In genomic region chrX:113400193-113400704, GRCh38 we compare ENCODE assay signal across 16 cellular contexts.
DNase-seq lines count a peak whose midpoint lies in the region; ATAC-seq, FAIRE-seq and TF ChIP-seq lines count a peak whose summit lies in the region.
"Had no signal": no experiment of that assay in that cellular context is flagged by ENCODE, and none has a peak within 500 bp of the region (broad histone marks: within the 10 kb centered on the region; RNA-seq: fewer than 3 reads in every experiment).

No MANE protein-coding gene starts in this region.

- TF ChIP-seq RAD21 in Ishikawa (IDR thresholded peaks at IDR 0.05; ENCODE audit: low read depth), result no peak

- H3K9me3 Mint-ChIP-seq in activated CD8-positive, alpha-beta T cell treated with anti-CD3 and anti-CD28 coated beads, Interleukin-2, amount 10 ng/mL, durations not matched to agents 7 days and 5 days (ENCODE audit: insufficient read depth), result no peaks in the 10 kb centered on the region
- H3K9me3 Mint-ChIP-seq: stimulated activated naive CD8-positive, alpha-beta T cell treated with anti-CD3 and anti-CD28 coated beads, Interleukin-15, Interleukin-2, amounts not matched to agents 100 ng/mL and 50 ng/mL, for 24 hours had no signal

- no peak for TF ChIP-seq EP300 in Ishikawa (IDR thresholded peaks at IDR 0.05; ENCODE audit: borderline replicate concordance)

- H3K27me3 Mint-ChIP-seq in activated CD8-positive, alpha-beta T cell treated with anti-CD3 and anti-CD28 coated beads, Interleukin-2, amount 10 ng/mL, durations not matched to agents 7 days and 5 days (ENCODE audit: low read depth), result no peaks in the 10 kb centered on the region
- H3K27me3 Mint-ChIP-seq: activated naive CD8-positive, alpha-beta T cell treated with anti-CD3 and anti-CD28 coated beads, Interleukin-2, amount 50 U/mL, for 24 hours; stimulated activated naive CD8-positive, alpha-beta T cell treated with anti-CD3 and anti-CD28 coated beads, Interleukin-15, Interleukin-2, amounts not matched to agents 100 ng/mL and 50 ng/mL, for 24 hours had no signal

- no peak for TF ChIP-seq CTCF in cardiac fibroblast (IDR thresholded peaks at IDR 0.05; ENCODE audit: low read depth, low read length)

- FAIRE-seq in GM12892 (lab: Jason Lieb, UNC), result no peak
- FAIRE-seq: GM19239 had no signal

- DNase-seq in EL, result peak; percentile 13
- DNase-seq in cardiac fibroblast (ENCODE audit: low read depth in 2 of 2), result peak; percentile 23 to 41
- peak; percentile 3 for DNase-seq in iris pigment epithelial cell (ENCODE audit: low read depth)
- DNase-seq in left lobe of liver (ENCODE audit: low spot score), result no peak
- no peak for DNase-seq in GM12892 (ENCODE audit: insufficient read length)
- DNase-seq in activated CD8-positive, alpha-beta T cell treated with anti-CD3 and anti-CD28 coated beads, Interleukin-2, amount 10 ng/mL, durations not matched to agents 7 days and 5 days, result no peak
- DNase-seq: activated naive CD8-positive, alpha-beta T cell treated with anti-CD3 and anti-CD28 coated beads, Interleukin-2, amount 50 U/mL, for 24 hours; DMS79 treated with DMSO at 0.1 percent for 48 hours; GOT3; natural killer cell; NCI-H1092; NCI-H2227 treated with DMSO at 0.1 percent for 48 hours had no signal

- no peak for TF ChIP-seq POLR2A in GM12892 (IDR thresholded peaks at IDR 0.05; ENCODE audit: low read depth, low read length)

- H3K36me3 Mint-ChIP-seq in activated CD8-positive, alpha-beta T cell treated with anti-CD3 and anti-CD28 coated beads, Interleukin-2, amount 10 ng/mL, durations not matched to agents 7 days and 5 days (ENCODE audit: low read depth), result no peaks in the 10 kb centered on the region
- H3K36me3 Mint-ChIP-seq: natural killer cell had no signal

- CTCF ChIA-PET in activated CD8-positive, alpha-beta T cell treated with anti-CD3 and anti-CD28 coated beads, Interleukin-2, amount 10 ng/mL, durations not matched to agents 7 days and 5 days (lab: Charles Lee), result no interaction called here

- no peak overlapping the region for H3K4me3 Mint-ChIP-seq in activated CD8-positive, alpha-beta T cell treated with anti-CD3 and anti-CD28 coated beads, Interleukin-2, amount 10 ng/mL, durations not matched to agents 7 days and 5 days
- H3K4me3 Mint-ChIP-seq: activated naive CD8-positive, alpha-beta T cell treated with anti-CD3 and anti-CD28 coated beads, Interleukin-2, amount 50 U/mL, for 24 hours; natural killer cell; stimulated activated naive CD8-positive, alpha-beta T cell treated with anti-CD3 and anti-CD28 coated beads, Interleukin-15, Interleukin-2, amounts not matched to agents 100 ng/mL and 50 ng/mL, for 24 hours had no signal

- no peaks in the 10 kb centered on the region for H3K4me1 Mint-ChIP-seq in activated CD8-positive, alpha-beta T cell treated with anti-CD3 and anti-CD28 coated beads, Interleukin-2, amount 10 ng/mL, durations not matched to agents 7 days and 5 days (ENCODE audit: low read depth)
- H3K4me1 Mint-ChIP-seq: activated naive CD8-positive, alpha-beta T cell treated with anti-CD3 and anti-CD28 coated beads, Interleukin-2, amount 50 U/mL, for 24 hours; natural killer cell had no signal

- no peak overlapping the region for H3K27ac Mint-ChIP-seq in activated CD8-positive, alpha-beta T cell treated with anti-CD3 and anti-CD28 coated beads, Interleukin-2, amount 10 ng/mL, durations not matched to agents 7 days and 5 days
- H3K27ac Mint-ChIP-seq: activated naive CD8-positive, alpha-beta T cell treated with anti-CD3 and anti-CD28 coated beads, Interleukin-2, amount 50 U/mL, for 24 hours; natural killer cell; stimulated activated naive CD8-positive, alpha-beta T cell treated with anti-CD3 and anti-CD28 coated beads, Interleukin-15, Interleukin-2, amounts not matched to agents 100 ng/mL and 50 ng/mL, for 24 hours had no signal

- POLR2A ChIA-PET in activated CD8-positive, alpha-beta T cell treated with anti-CD3 and anti-CD28 coated beads, Interleukin-2, amount 10 ng/mL, durations not matched to agents 7 days and 5 days (lab: Charles Lee), result no interaction called here

- ATAC-seq in GM21825 (IDR thresholded peaks at IDR 0.05; ENCODE audit: unreplicated experiment), result no peak
- no peak for ATAC-seq in left lobe of liver
- no peak for ATAC-seq in activated CD8-positive, alpha-beta T cell treated with anti-CD3 and anti-CD28 coated beads, Interleukin-2, amount 10 ng/mL, durations not matched to agents 7 days and 5 days
- ATAC-seq: activated naive CD8-positive, alpha-beta T cell treated with anti-CD3 and anti-CD28 coated beads, Interleukin-2, amount 50 U/mL, for 24 hours; natural killer cell had no signal

- H3K4me3 ChIP-seq in cardiac fibroblast (replicated peaks in 1 of 2; ENCODE audit: low read depth in 2 of 2, low read length in 2 of 2), result no peak overlapping the region

TF ChIP-seq in Ishikawa, 13 proteins besides CTCF, POLR2A, EP300 and RAD21:
- TF ChIP-seq CEBPB (IDR thresholded peaks at IDR 0.05) (no peak), TEAD4 (IDR thresholded peaks at IDR 0.05) (0 out of 2 replicates have a peak, but pooled peaks have one; percentile 10)

Comparison
In these comparisons a context has a peak if more than half of its experiments do, and no peak if none do; other contexts are left out.
1. DNase-seq: peak in EL (single experiment), cardiac fibroblast (2 of 2) and iris pigment epithelial cell (single experiment); none in left lobe of liver (single experiment), GM12892 (single experiment) and activated CD8-positive, alpha-beta T cell treated with anti-CD3 and anti-CD28 coated beads, Interleukin-2, amount 10 ng/mL, durations not matched to agents 7 days and 5 days (single experiment).